23 cellular contexts compared by ENCODE assay signal in the genomic region with DNA sequence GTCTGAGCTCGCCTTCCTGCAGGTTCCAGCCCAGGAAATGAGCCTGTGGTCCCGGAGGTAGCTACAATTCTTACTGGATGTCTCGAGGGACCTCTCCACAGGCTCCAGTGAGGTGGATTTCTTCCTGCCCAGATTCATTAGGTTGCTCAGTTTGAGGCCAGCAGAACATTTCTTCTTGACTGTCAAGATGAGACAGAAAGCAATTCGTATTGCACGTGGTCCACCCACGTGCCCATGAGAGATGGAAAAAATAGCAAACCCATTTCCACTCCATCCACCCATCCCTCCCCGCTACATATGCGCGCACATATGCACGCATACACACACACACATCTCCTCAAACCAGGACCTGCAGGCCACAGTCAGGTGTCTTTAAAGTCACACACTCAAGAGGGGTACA.
A peak's percentile ranks its signal among the peaks of the same experiment; 100 is the strongest.
DNase-seq lines count a peak whose midpoint lies in the region; ATAC-seq and TF ChIP-seq lines count a peak whose summit lies in the region.
"Had no signal": no experiment of that assay in that cellular context is flagged by ENCODE, and none has a peak within 500 bp of the region (broad histone marks: within the 10 kb centered on the region; RNA-seq: fewer than 3 reads in every experiment).

No MANE protein-coding gene starts in this region.

- POLR2A ChIA-PET in activated CD8-positive, alpha-beta T cell treated with anti-CD3 and anti-CD28 coated beads for 36 hours (lab: Charles Lee) = no interaction called here
- POLR2A ChIA-PET in activated CD8-positive, alpha-beta T cell treated with anti-CD3 and anti-CD28 coated beads, Interleukin-2, amount 10 ng/mL, durations not matched to agents 7 days and 5 days (lab: Charles Lee) = no interaction called here

- ATAC-seq in activated CD8-positive, alpha-beta T cell treated with anti-CD3 and anti-CD28 coated beads for 36 hours = no peak
- ATAC-seq in activated CD8-positive, alpha-beta T cell treated with anti-CD3 and anti-CD28 coated beads, Interleukin-2, amount 10 ng/mL, durations not matched to agents 7 days and 5 days = no peak
- no peak for ATAC-seq in GM18861 (IDR thresholded peaks at IDR 0.05; ENCODE audit: unreplicated experiment)
- ATAC-seq: CD8-positive, alpha-beta T cell; effector memory CD8-positive, alpha-beta T cell; K562; left lung had no signal

- CTCF ChIA-PET in activated CD8-positive, alpha-beta T cell treated with anti-CD3 and anti-CD28 coated beads for 36 hours (lab: Charles Lee) = interaction anchor here (1.4 kb wide), 2 partner anchors 13 to 90 kb away, joined by 3 read pairs; no protein-coding TSS in a partner anchor
- CTCF ChIA-PET in activated CD8-positive, alpha-beta T cell treated with anti-CD3 and anti-CD28 coated beads, Interleukin-2, amount 10 ng/mL, durations not matched to agents 7 days and 5 days (lab: Charles Lee) = interaction anchor here (2.2 kb wide), 1 partner anchor 150 kb away, joined by 8 read pairs; no protein-coding TSS in a partner anchor

- TF ChIP-seq EP300 in Ishikawa (IDR thresholded peaks at IDR 0.05; ENCODE audit: borderline replicate concordance) (no peak), sigmoid colon (IDR thresholded peaks at IDR 0.05) (no peak), esophagus muscularis mucosa (IDR thresholded peaks at IDR 0.05) (no peak)

- intact Hi-C loops in activated CD8-positive, alpha-beta T cell treated with anti-CD3 and anti-CD28 coated beads for 36 hours (cut with micrococcal nuclease) = no loop called here
- intact Hi-C loops in dorsolateral prefrontal cortex (cut with DNase I) (loop anchor here (5.0 to 10.0 kb wide), 5 partner anchors 95 to 477 kb away; a partner anchor contains a TSS), sigmoid colon (cut with DNase I) (no loop called here), esophagus muscularis mucosa (cut with DNase I) (loop anchor here (10.0 kb wide), 2 partner anchors 97 to 477 kb away; a partner anchor contains a TSS)

- no peaks in the 10 kb centered on the region for H3K36me3 ChIP-seq in sigmoid colon
- peaks cover 0 to 35% (median 2%) of the 10 kb centered on the region in 4 donors for H3K36me3 ChIP-seq in esophagus muscularis mucosa
- H3K36me3 ChIP-seq: left lung had no signal

- H3K27ac ChIP-seq in dorsolateral prefrontal cortex = peak overlapping the region in 53 of 59 donors; percentile 16 to 85 (median 62)
- H3K27ac ChIP-seq in sigmoid colon = no peak overlapping the region
- H3K27ac ChIP-seq in esophagus muscularis mucosa (replicated peaks in 1 of 4) = no peak overlapping the region
- H3K27ac ChIP-seq: GM23248, left lung, testis had no signal

- TF ChIP-seq POLR2A in sigmoid colon (IDR thresholded peaks at IDR 0.05) = no peak
- no peak for TF ChIP-seq POLR2A in esophagus muscularis mucosa (IDR thresholded peaks at IDR 0.05; ENCODE audit: low read depth)

- 79 to 88% methylated on average over 10 of the region's 10 CpGs for WGBS in sigmoid colon, 2 donors
- 80% methylated on average over 10 of the region's 10 CpGs for WGBS in esophagus muscularis mucosa

- TF ChIP-seq RAD21 in Ishikawa (IDR thresholded peaks at IDR 0.05; ENCODE audit: low read depth) = no peak

- H3K27me3 Mint-ChIP-seq in activated CD8-positive, alpha-beta T cell treated with anti-CD3 and anti-CD28 coated beads for 36 hours = no peaks in the 10 kb centered on the region
- no peaks in the 10 kb centered on the region for H3K27me3 Mint-ChIP-seq in activated CD8-positive, alpha-beta T cell treated with anti-CD3 and anti-CD28 coated beads, Interleukin-2, amount 10 ng/mL, durations not matched to agents 7 days and 5 days (ENCODE audit: low read depth)

- no peak overlapping the region for H3K4me3 Mint-ChIP-seq in activated CD8-positive, alpha-beta T cell treated with anti-CD3 and anti-CD28 coated beads for 36 hours
- no peak overlapping the region for H3K4me3 Mint-ChIP-seq in activated CD8-positive, alpha-beta T cell treated with anti-CD3 and anti-CD28 coated beads, Interleukin-2, amount 10 ng/mL, durations not matched to agents 7 days and 5 days
- H3K4me3 Mint-ChIP-seq: activated naive CD4-positive, alpha-beta T cell treated with anti-CD3 and anti-CD28 coated beads, Interleukin-2, amount 10 ng/mL, durations not matched to agents 7 days and 5 days; effector memory CD8-positive, alpha-beta T cell had no signal

- no peaks in the 10 kb centered on the region for H3K36me3 Mint-ChIP-seq in activated CD8-positive, alpha-beta T cell treated with anti-CD3 and anti-CD28 coated beads for 36 hours (ENCODE audit: low read depth)
- H3K36me3 Mint-ChIP-seq in activated CD8-positive, alpha-beta T cell treated with anti-CD3 and anti-CD28 coated beads, Interleukin-2, amount 10 ng/mL, durations not matched to agents 7 days and 5 days (ENCODE audit: low read depth) = no peaks in the 10 kb centered on the region
- H3K36me3 Mint-ChIP-seq: activated naive CD4-positive, alpha-beta T cell treated with anti-CD3 and anti-CD28 coated beads, Interleukin-2, amount 10 ng/mL, durations not matched to agents 7 days and 5 days; CD8-positive, alpha-beta T cell had no signal

- no peak for TF ChIP-seq CTCF in activated CD8-positive, alpha-beta T cell treated with anti-CD3 and anti-CD28 coated beads for 36 hours (IDR thresholded peaks at IDR 0.05)
- no peak for TF ChIP-seq CTCF in dorsolateral prefrontal cortex (IDR thresholded peaks at IDR 0.05 in 54 of 56, conservative IDR thresholded peaks at IDR 0.05 in 2 of 56; ENCODE audit: low read depth in 1 of 56, partially characterized antibody in 56 of 56)
- no peak for TF ChIP-seq CTCF in sigmoid colon (IDR thresholded peaks at IDR 0.05)
- TF ChIP-seq CTCF in esophagus muscularis mucosa (IDR thresholded peaks at IDR 0.05) = no peak

- H3K27me3 ChIP-seq in dorsolateral prefrontal cortex (no peaks in the 10 kb centered on the region), sigmoid colon (no peaks in the 10 kb centered on the region), esophagus muscularis mucosa (peaks cover 0 to 6% (median 0%) of the 10 kb centered on the region in 4 donors)
- H3K27me3 ChIP-seq: left lung, testis had no signal

- peak; percentile 33 for DNase-seq in activated CD8-positive, alpha-beta T cell treated with anti-CD3 and anti-CD28 coated beads for 36 hours
- no peak for DNase-seq in activated CD8-positive, alpha-beta T cell treated with anti-CD3 and anti-CD28 coated beads, Interleukin-2, amount 10 ng/mL, durations not matched to agents 7 days and 5 days
- peak in 5 of 10 donors; percentile 26 to 72 (median 64) for DNase-seq in dorsolateral prefrontal cortex
- DNase-seq in sigmoid colon = peak; percentile 26
- DNase-seq in esophagus muscularis mucosa (ENCODE audit: extremely low spot score) = no peak
- DNase-seq in islet precursor cell = no peak
- DNase-seq: activated naive CD4-positive, alpha-beta T cell treated with anti-CD3 and anti-CD28 coated beads, Interleukin-2, amount 10 ng/mL, durations not matched to agents 7 days and 5 days; CD8-positive, alpha-beta T cell; cortex of kidney; effector memory CD8-positive, alpha-beta T cell; glutamatergic neuron; GM23248; left lung; NCI-H1092; NCI-H1694; NCI-H446 treated with DMSO at 0.1 percent for 48 hours; NCI-H774; nucleus accumbens; stimulated activated naive CD4-positive, alpha-beta T cell treated with Interleukin-2 at 50 U/mL for 16 hours; testis had no signal

- H3K4me3 ChIP-seq in dorsolateral prefrontal cortex = no peak overlapping the region
- no peak overlapping the region for H3K4me3 ChIP-seq in sigmoid colon
- H3K4me3 ChIP-seq in esophagus muscularis mucosa = no peak overlapping the region
- H3K4me3 ChIP-seq: GM23248, K562, left lung, testis had no signal

- H3K9me3 Mint-ChIP-seq in activated CD8-positive, alpha-beta T cell treated with anti-CD3 and anti-CD28 coated beads for 36 hours = no peaks in the 10 kb centered on the region
- no peaks in the 10 kb centered on the region for H3K9me3 Mint-ChIP-seq in activated CD8-positive, alpha-beta T cell treated with anti-CD3 and anti-CD28 coated beads, Interleukin-2, amount 10 ng/mL, durations not matched to agents 7 days and 5 days (ENCODE audit: insufficient read depth)
- H3K9me3 Mint-ChIP-seq: activated naive CD4-positive, alpha-beta T cell treated with anti-CD3 and anti-CD28 coated beads, Interleukin-2, amount 10 ng/mL, durations not matched to agents 7 days and 5 days; CD8-positive, alpha-beta T cell; effector memory CD8-positive, alpha-beta T cell had no signal

- H3K4me1 Mint-ChIP-seq in activated CD8-positive, alpha-beta T cell treated with anti-CD3 and anti-CD28 coated beads for 36 hours (ENCODE audit: low read depth) = peaks cover 13% of the 10 kb centered on the region
- peaks cover 13% of the 10 kb centered on the region for H3K4me1 Mint-ChIP-seq in activated CD8-positive, alpha-beta T cell treated with anti-CD3 and anti-CD28 coated beads, Interleukin-2, amount 10 ng/mL, durations not matched to agents 7 days and 5 days (ENCODE audit: low read depth)

- no peak overlapping the region for H3K27ac Mint-ChIP-seq in activated CD8-positive, alpha-beta T cell treated with anti-CD3 and anti-CD28 coated beads for 36 hours
- H3K27ac Mint-ChIP-seq in activated CD8-positive, alpha-beta T cell treated with anti-CD3 and anti-CD28 coated beads, Interleukin-2, amount 10 ng/mL, durations not matched to agents 7 days and 5 days = no peak overlapping the region
- H3K27ac Mint-ChIP-seq: activated naive CD4-positive, alpha-beta T cell treated with anti-CD3 and anti-CD28 coated beads, Interleukin-2, amount 10 ng/mL, durations not matched to agents 7 days and 5 days; CD8-positive, alpha-beta T cell had no signal

- H3K4me1 ChIP-seq in sigmoid colon (peaks cover 0 to 17% (median 11%) of the 10 kb centered on the region in 4 donors), esophagus muscularis mucosa (peaks cover 24 to 52% (median 34%) of the 10 kb centered on the region in 4 donors)

- H3K9me3 ChIP-seq in sigmoid colon (no peaks in the 10 kb centered on the region), esophagus muscularis mucosa (no peaks in the 10 kb centered on the region)
- H3K9me3 ChIP-seq: left lung, testis had no signal

Comparison
In these comparisons a context has a peak if more than half of its experiments do, and no peak if none do; other contexts are left out.
1. DNase-seq: peak in activated CD8-positive, alpha-beta T cell treated with anti-CD3 and anti-CD28 coated beads for 36 hours (single experiment) and sigmoid colon (single experiment); none in activated CD8-positive, alpha-beta T cell treated with anti-CD3 and anti-CD28 coated beads, Interleukin-2, amount 10 ng/mL, durations not matched to agents 7 days and 5 days (single experiment), esophagus muscularis mucosa (single experiment) and islet precursor cell (single experiment).
2. H3K27ac ChIP-seq: peak in dorsolateral prefrontal cortex (53 of 59); none in sigmoid colon (0 of 4) and esophagus muscularis mucosa (0 of 4).
3. intact Hi-C loops: an anchor here in dorsolateral prefrontal cortex (5.0 to 10.0 kb wide) and esophagus muscularis mucosa (10.0 kb wide); none called in activated CD8-positive, alpha-beta T cell treated with anti-CD3 and anti-CD28 coated beads for 36 hours and sigmoid colon.